In the genomic region with DNA sequence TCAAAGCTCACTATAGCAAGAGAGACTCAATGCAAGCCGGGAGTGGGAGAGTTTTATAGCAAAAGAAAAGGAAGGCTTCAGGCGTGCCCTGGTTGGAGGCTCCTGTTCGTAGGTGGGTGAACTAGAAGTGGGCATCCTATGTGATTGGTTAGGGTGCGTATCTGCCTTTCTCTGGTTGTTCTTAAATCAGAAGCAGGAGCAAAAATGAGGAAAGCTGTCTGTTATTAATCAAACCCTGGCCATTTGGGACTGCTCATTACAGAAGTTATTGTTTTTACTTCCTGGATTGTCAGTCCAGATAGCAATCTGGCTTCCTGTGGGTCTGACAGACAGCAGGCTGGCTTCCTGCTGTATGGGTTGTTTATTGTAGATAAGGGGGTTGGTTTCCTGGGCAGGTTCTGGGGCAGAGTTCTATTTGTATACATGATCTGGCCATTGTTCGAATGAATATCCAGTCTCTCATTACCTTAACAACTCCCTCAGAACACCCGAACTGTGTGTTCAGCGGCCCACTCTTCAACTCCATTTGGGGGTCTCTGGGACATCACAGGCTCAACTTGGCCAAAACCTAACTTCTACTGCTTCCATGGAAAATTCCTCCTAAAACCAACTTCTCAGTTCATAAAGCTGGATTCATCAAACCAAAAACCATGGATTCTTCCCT, we compare ENCODE assay signal across 8 cellular contexts. TPM values are rescaled to one million over a fixed set of nuclear protein-coding genes. Genes with fewer than 3 reads are reported as not detected.
DNase-seq lines count a peak whose midpoint lies in the region; ATAC-seq, FAIRE-seq and TF ChIP-seq lines count a peak whose summit lies in the region.

No MANE protein-coding gene starts in this region.

- peak overlapping the region; percentile 86 for H3K27ac Mint-ChIP-seq in T-helper 2 cell treated with Interferon-gamma antibody and Interleukin-4, amounts not matched to agents 5 μg/mL and 100 μg/mL, for 36 hours

- TF ChIP-seq POLR2A in HCT116 (IDR thresholded peaks at IDR 0.05; ENCODE audit: borderline replicate concordance, extremely low read depth, insufficient read depth, insufficient read length) (no peak), gastroesophageal sphincter (IDR thresholded peaks at IDR 0.05) (no peak)

- no peak for TF ChIP-seq EP300 in gastroesophageal sphincter (IDR thresholded peaks at IDR 0.05)

- POLR2A ChIA-PET in HCT116 (lab: Charles Lee): no interaction called here

- TF ChIP-seq CTCF in HCT116 (IDR thresholded peaks at IDR 0.05 in 2 of 3, conservative IDR thresholded peaks at IDR 0.05 in 1 of 3; ENCODE audit: borderline replicate concordance in 1 of 3, insufficient read depth in 1 of 3, low read depth in 2 of 3, low read length in 2 of 3): no peak
- no peak for TF ChIP-seq CTCF in gastroesophageal sphincter (IDR thresholded peaks at IDR 0.05)

- H3K27me3 Mint-ChIP-seq in T-helper 2 cell treated with Interferon-gamma antibody and Interleukin-4, amounts not matched to agents 5 μg/mL and 100 μg/mL, for 36 hours (ENCODE audit: low read depth): no peaks in the 10 kb centered on the region

- H3K4me3 ChIP-seq in HCT116 (replicated peaks in 1 of 2; ENCODE audit: low read depth in 1 of 2, low read length in 2 of 2): peak overlapping the region in 1 of 2 experiments; percentile 68; a peak in 2 of 4 replicates
- peak overlapping the region; percentile 75 to 98 for H3K4me3 ChIP-seq in gastroesophageal sphincter
- peak overlapping the region in 1 of 2 donors; percentile 86 for H3K4me3 ChIP-seq in small intestine (ENCODE audit: low read depth in 1 of 2, low read length in 2 of 2)

- intact Hi-C loops in HCT116 (cut with micrococcal nuclease): no loop called here

- RAD21 ChIA-PET in HCT116 (lab: Charles Lee; ENCODE audit: low non-redundant PET in 1 of 2, low total read pairs in 2 of 2, uncharacterized antibody in 2 of 2, unreplicated experiment in 2 of 2): no interaction called here

- H3K9me3 Mint-ChIP-seq in T-helper 2 cell treated with Interferon-gamma antibody and Interleukin-4, amounts not matched to agents 5 μg/mL and 100 μg/mL, for 36 hours: peaks cover 61% of the 10 kb centered on the region

- DNase-seq in HCT116 (ENCODE audit: low read depth, low spot score) (no peak), small intestine (peak; percentile 56), SHP77 treated with DMSO at 0.1 percent for 48 hours (lab: John Stamatoyannopoulos, UW) (no peak), COLO668 (lab: John Stamatoyannopoulos, UW; ENCODE audit: unreplicated experiment) (no peak)
- peak; percentile 17 for DNase-seq in T-helper 2 cell treated with Interferon-gamma antibody and Interleukin-4, amounts not matched to agents 5 μg/mL and 100 μg/mL, for 36 hours (ENCODE audit: low spot score)
- DNase-seq in activated CD8-positive, alpha-beta memory T cell treated with anti-CD3 and anti-CD28 coated beads, Interleukin-2, amount 50 U/mL, for 4 hours: no peak

- H4K20me1 ChIP-seq in HCT116 (ENCODE audit: insufficient read depth): no peaks in the 10 kb centered on the region

- no peaks in the 10 kb centered on the region for H3K79me2 ChIP-seq in HCT116 (ENCODE audit: insufficient read depth, low read length)

- peak overlapping the region; percentile 92 for H3K4me3 Mint-ChIP-seq in T-helper 2 cell treated with Interferon-gamma antibody and Interleukin-4, amounts not matched to agents 5 μg/mL and 100 μg/mL, for 36 hours

- WGBS in gastroesophageal sphincter (ENCODE audit: low coverage in 1 of 2), 2 donors: 65 to 76% methylated on average over 5 to 6 of the region's 7 CpGs
- WGBS in small intestine, 3 donors: 66 to 70% (median 70%) methylated on average over 7 of the region's 7 CpGs

- H3K27me3 ChIP-seq in HCT116 (ENCODE audit: insufficient read depth, low read length) (no peaks in the 10 kb centered on the region), gastroesophageal sphincter (no peaks in the 10 kb centered on the region), small intestine (ENCODE audit: control insufficient read depth in 2 of 2, insufficient read depth in 2 of 2, low read length in 2 of 2) (no peaks in the 10 kb centered on the region)

- H3K9me2 ChIP-seq in HCT116 (ENCODE audit: insufficient read depth): no peaks in the 10 kb centered on the region

- BruUV-seq in HCT116 (replicated peaks; lab: Mats Ljungman, UMichigan): TSS peak; percentile 32

- H3K36me3 ChIP-seq in HCT116 (ENCODE audit: control insufficient read depth in 1 of 2, insufficient read depth in 2 of 2, low read length in 2 of 2) (peaks cover 0 to 25% of the 10 kb centered on the region in 2 experiments; a peak in 2 of 4 replicates), gastroesophageal sphincter (peaks cover 7 to 38% of the 10 kb centered on the region in 2 donors), small intestine (ENCODE audit: control insufficient read depth in 2 of 2, insufficient read depth in 2 of 2, low read length in 2 of 2) (peaks cover 20 to 21% of the 10 kb centered on the region in 2 donors)

- CTCF ChIA-PET in HCT116 (lab: Charles Lee): no interaction called here

- H3K27ac ChIP-seq in HCT116 (ENCODE audit: low read depth, low read length) (no peak overlapping the region), gastroesophageal sphincter (peak overlapping the region in 3 of 4 donors; percentile 71 to 80 (median 73)), small intestine (ENCODE audit: low read depth in 1 of 2, low read length in 1 of 2) (peak overlapping the region in 1 of 2 donors; percentile 74)

- no peak overlapping the region for H3K9ac ChIP-seq in HCT116 (ENCODE audit: low read length)

- peaks cover 62% of the 10 kb centered on the region for H3K36me3 Mint-ChIP-seq in T-helper 2 cell treated with Interferon-gamma antibody and Interleukin-4, amounts not matched to agents 5 μg/mL and 100 μg/mL, for 36 hours (ENCODE audit: low read depth)

- peaks cover 25% of the 10 kb centered on the region for H3K4me1 Mint-ChIP-seq in T-helper 2 cell treated with Interferon-gamma antibody and Interleukin-4, amounts not matched to agents 5 μg/mL and 100 μg/mL, for 36 hours (ENCODE audit: low read depth)

- FAIRE-seq in small intestine (lab: Jason Lieb, UNC): no peak

- H3K4me1 ChIP-seq in HCT116 (ENCODE audit: control insufficient read depth in 1 of 2, insufficient read depth in 2 of 2, low read length in 2 of 2): peaks cover 4 to 14% of the 10 kb centered on the region in 2 experiments; a peak in 3 of 4 replicates
- H3K4me1 ChIP-seq in gastroesophageal sphincter: peaks cover 0 to 34% (median 12%) of the 10 kb centered on the region in 3 donors
- peaks cover 0 to 4% of the 10 kb centered on the region in 2 donors for H3K4me1 ChIP-seq in small intestine (ENCODE audit: control insufficient read depth in 2 of 2, insufficient read depth in 1 of 2, low read depth in 1 of 2, low read length in 1 of 2)

- peak overlapping the region; percentile 89 for H3K4me2 ChIP-seq in HCT116 (ENCODE audit: low read length)

- ATAC-seq in HCT116 (no peak), gastroesophageal sphincter (no peak), GM21786 (IDR thresholded peaks at IDR 0.05; ENCODE audit: unreplicated experiment) (no peak)

- no peak for TF ChIP-seq RAD21 in HCT116 (IDR thresholded peaks at IDR 0.05; ENCODE audit: low read depth)

- no peak overlapping the region for H2AFZ ChIP-seq in HCT116 (ENCODE audit: low read depth, low read length, poor library complexity, severe bottlenecking)

- H3K9me3 ChIP-seq in HCT116 (ENCODE audit: control insufficient read depth in 1 of 2, insufficient read depth in 1 of 2, low read depth in 1 of 2, low read length in 2 of 2): peaks cover 23 to 26% of the 10 kb centered on the region in 2 experiments; a peak in 2 of 4 replicates
- peaks cover 0 to 43% (median 2%) of the 10 kb centered on the region in 3 donors for H3K9me3 ChIP-seq in gastroesophageal sphincter
- peaks cover 9% of the 10 kb centered on the region for H3K9me3 ChIP-seq in small intestine (ENCODE audit: control insufficient read depth, low read depth)

TF ChIP-seq in HCT116, 20 proteins besides CTCF, POLR2A, EP300 and RAD21 (continues in another document):
- TF ChIP-seq YY1 (IDR thresholded peaks at IDR 0.05; ENCODE audit: extremely low read depth, insufficient replicate concordance, low read depth, low read length): no peak
- TF ChIP-seq FOSL1 (IDR thresholded peaks at IDR 0.05; ENCODE audit: low read depth): no peak
- no peak for TF ChIP-seq TCF7L2 (IDR thresholded peaks at IDR 0.05; ENCODE audit: borderline replicate concordance, extremely low read depth, insufficient read depth, insufficient read length)
- no peak for TF ChIP-seq EGR1 (IDR thresholded peaks at IDR 0.05; ENCODE audit: low read depth)
- TF ChIP-seq ZNF274 (IDR thresholded peaks at IDR 0.05; ENCODE audit: low read depth, low read length): no peak

RNA-seq across cellular contexts. Expression of a gene that starts 1.6 kb away (rescaled TPM):
- 3.6 TPM for total RNA-seq in HCT116 (2021; ENCODE audit: unreplicated experiment)
- 1.8 and 1.9 TPM in 2 replicates for polyA plus RNA-seq in HCT116 (2012)
- 10 to 100 TPM in 1 of 4 donors, 1 to 10 TPM in 3; 6.5 to 10.2 (median 7.3) TPM for total RNA-seq in gastroesophageal sphincter
- 1 to 10 TPM in 1 of 3 donors, under 1 TPM in 2; 0.45 to 3.3 (median 0.54) TPM for polyA plus RNA-seq in small intestine

RNA-seq across cellular contexts. Expression of a gene that starts 35.7 kb away (rescaled TPM):
- total RNA-seq in HCT116 (2021; ENCODE audit: unreplicated experiment): 4.1 TPM
- polyA plus RNA-seq in HCT116 (2012): 0.89 and 1.3 TPM in 2 replicates
- 1 to 10 TPM in 3 of 4 donors, under 1 TPM in 1; 0.94 to 2.8 (median 2.4) TPM for total RNA-seq in gastroesophageal sphincter
- polyA plus RNA-seq in small intestine: 1 to 10 TPM in 2 of 3 donors, under 1 TPM in 1; 0.54 to 4.2 (median 2.1) TPM

RNA-seq across cellular contexts. Expression of a gene that starts 37.7 kb away (rescaled TPM):
- 75.4 TPM for total RNA-seq in HCT116 (2021; ENCODE audit: unreplicated experiment)
- polyA plus RNA-seq in HCT116 (2012): 71.4 and 76.4 TPM in 2 replicates
- 10 to 100 TPM; 22.0 to 40.0 (median 35.9) TPM for total RNA-seq in gastroesophageal sphincter
- polyA plus RNA-seq in small intestine: 10 to 100 TPM in 1 of 3 donors, 1 to 10 TPM in 2; 2.0 to 36.3 (median 8.4) TPM

Comparison
In these comparisons a context has a peak if more than half of its experiments do, and no peak if none do; other contexts are left out.
1. DNase-seq: peak in T-helper 2 cell treated with Interferon-gamma antibody and Interleukin-4, amounts not matched to agents 5 μg/mL and 100 μg/mL, for 36 hours (single experiment) and small intestine (single experiment); none in HCT116 (single experiment), activated CD8-positive, alpha-beta memory T cell treated with anti-CD3 and anti-CD28 coated beads, Interleukin-2, amount 50 U/mL, for 4 hours (single experiment), SHP77 treated with DMSO at 0.1 percent for 48 hours (single experiment) and COLO668 (single experiment).